1 cellular context compared by ENCODE assay signal in genomic region chr1:187313115-187313514, GRCh38.
TF ChIP-seq lines count a peak whose summit lies in the region.

No MANE protein-coding gene starts in this region.

TF ChIP-seq in GM23338, 12 proteins besides CTCF, POLR2A, EP300 and RAD21 (continued from another document):
- TF ChIP-seq REST (IDR thresholded peaks at IDR 0.05; ENCODE audit: unreplicated experiment) = no peak
- TF ChIP-seq NANOG (IDR thresholded peaks at IDR 0.05; ENCODE audit: borderline replicate concordance) = no peak
- no peak for TF ChIP-seq ETS1 (IDR thresholded peaks at IDR 0.05)
- no peak for TF ChIP-seq JUNB (IDR thresholded peaks at IDR 0.05; ENCODE audit: unreplicated experiment)
- no peak for TF ChIP-seq EZH2 (IDR thresholded peaks at IDR 0.05; ENCODE audit: low read depth, unreplicated experiment)
- TF ChIP-seq POLR2AphosphoS5 (IDR thresholded peaks at IDR 0.05; ENCODE audit: low read depth) = no peak
